ENCODE assay signal across 36 cellular contexts in genomic region chr1:224666078-224666477, GRCh38.
"Had no signal": no experiment of that assay in that cellular context is flagged by ENCODE, and none has a peak within 500 bp of the region (broad histone marks: within the 10 kb centered on the region; RNA-seq: fewer than 3 reads in every experiment).

No MANE protein-coding gene starts in this region.

- H3K4me1 Mint-ChIP-seq: activated B cell treated with CpG ODN at 0.5 μM for 24 hours; activated CD4-positive, alpha-beta T cell treated with anti-CD3 and anti-CD28 coated beads, Interleukin-2, amount 10 ng/mL, durations not matched to agents 24 days and 14 days; activated naive CD8-positive, alpha-beta T cell treated with anti-CD3 and anti-CD28 coated beads for 36 hours; activated T-helper 17 cell treated with anti-CD3 and anti-CD28 coated beads, Interleukin-2, amount 50 U/mL, for 72 hours had no signal

- H3K4me1 ChIP-seq: adrenal gland, breast epithelium had no signal

- ATAC-seq: activated CD8-positive, alpha-beta T cell treated with anti-CD3 and anti-CD28 coated beads for 36 hours; activated naive CD4-positive, alpha-beta T cell treated with anti-CD3 and anti-CD28 coated beads, Interleukin-2, amount 50 U/mL, for 72 hours; activated T-cell treated with anti-CD3 and anti-CD28 coated beads, Interleukin-2, amount 50 U/mL, for 4 hours; activated T-cell treated with anti-CD3 and anti-CD28 coated beads, Interleukin-2, amount 50 U/mL, for 72 hours; activated T-helper 17 cell treated with anti-CD3 and anti-CD28 coated beads, Interleukin-2, amount 50 U/mL, for 72 hours; body of pancreas had no signal

- H3K27ac ChIP-seq: adrenal gland, body of pancreas, brain microvascular endothelial cell, breast epithelium, VCaP had no signal

- H3K4me3 ChIP-seq: adrenal gland, body of pancreas, breast epithelium had no signal

- H3K36me3 Mint-ChIP-seq: activated CD4-positive, alpha-beta memory T cell treated with anti-CD3 and anti-CD28 coated beads for 36 hours; activated naive CD4-positive, alpha-beta T cell treated with anti-CD3 and anti-CD28 coated beads, Interleukin-2, amount 50 U/mL, for 72 hours; activated naive CD8-positive, alpha-beta T cell treated with anti-CD3 and anti-CD28 coated beads for 36 hours had no signal

- H3K27me3 Mint-ChIP-seq: activated CD8-positive, alpha-beta T cell treated with anti-CD3 and anti-CD28 coated beads for 36 hours; activated naive CD8-positive, alpha-beta T cell treated with anti-CD3 and anti-CD28 coated beads for 36 hours had no signal

- H3K27me3 ChIP-seq: adrenal gland, body of pancreas, brain microvascular endothelial cell, breast epithelium had no signal

- H3K36me3 ChIP-seq: adrenal gland, brain microvascular endothelial cell, breast epithelium had no signal

- H3K27ac Mint-ChIP-seq: activated B cell treated with CpG ODN at 0.5 μM for 24 hours; activated CD4-positive, alpha-beta memory T cell treated with anti-CD3 and anti-CD28 coated beads for 36 hours; activated CD4-positive, alpha-beta T cell treated with anti-CD3 and anti-CD28 coated beads, Interleukin-2, amount 10 ng/mL, durations not matched to agents 24 days and 14 days; activated CD8-positive, alpha-beta T cell treated with anti-CD3 and anti-CD28 coated beads for 36 hours; activated naive CD4-positive, alpha-beta T cell treated with anti-CD3 and anti-CD28 coated beads for 36 hours; activated naive CD4-positive, alpha-beta T cell treated with anti-CD3 and anti-CD28 coated beads, Interleukin-2, amount 50 U/mL, for 72 hours; activated naive CD8-positive, alpha-beta T cell treated with anti-CD3 and anti-CD28 coated beads for 36 hours; activated T-cell treated with anti-CD3 and anti-CD28 coated beads, Interleukin-2, amount 50 U/mL, for 72 hours; activated T-helper 1 cell treated with anti-CD3 and anti-CD28 coated beads, Interleukin-12 subunit alpha, Interleukin-12 subunit beta, Interleukin-2, Interleukin-4 antibody, amounts not matched to agents 30 ng/mL and 10 ng/mL and 1 ng/mL, durations not matched to agents 14 hours and 24 hours and 36 hours; activated T-helper 17 cell treated with anti-CD3 and anti-CD28 coated beads, Interleukin-2, amount 50 U/mL, for 72 hours; T-helper 1 cell treated with Interleukin-12 subunit alpha and Interleukin-12 subunit beta and Interleukin-4 antibody, amounts not matched to agents 30 μg/mL and 1 μg/mL, for 36 hours; T-helper 2 cell treated with Interferon-gamma antibody and Interleukin-4, amounts not matched to agents 5 μg/mL and 100 μg/mL, for 36 hours had no signal

- DNase-seq: activated B cell treated with CpG ODN at 0.5 μM for 24 hours; activated CD4-positive, alpha-beta memory T cell treated with anti-CD3 and anti-CD28 coated beads for 36 hours; activated CD4-positive, alpha-beta T cell treated with anti-CD3 and anti-CD28 coated beads for 4 hours; activated CD4-positive, alpha-beta T cell treated with anti-CD3 and anti-CD28 coated beads, Interleukin-2, amount 10 ng/mL, durations not matched to agents 24 days and 14 days; activated CD4-positive, alpha-beta T cell treated with anti-CD3 and anti-CD28 coated beads, Interleukin-2, amount 50 U/mL, for 1 hour; activated CD4-positive, alpha-beta T cell treated with anti-CD3 and anti-CD28 coated beads, Interleukin-2, amount 50 U/mL, for 4 hours; activated CD4-positive, CD25-positive, alpha-beta regulatory T cell treated with anti-CD3 and anti-CD28 coated beads, Interleukin-2, amount 50 U/mL, for 72 hours; activated CD8-positive, alpha-beta memory T cell treated with anti-CD3 and anti-CD28 coated beads, Interleukin-2, amount 50 U/mL, for 4 hours; activated CD8-positive, alpha-beta T cell treated with anti-CD3 and anti-CD28 coated beads for 36 hours; activated effector memory CD4-positive, alpha-beta T cell treated with anti-CD3 and anti-CD28 coated beads, Interleukin-2, amount 50 U/mL, for 16 hours; activated gamma-delta T cell treated with Interleukin-2 at 50 U/mL for 16 hours; activated naive CD4-positive, alpha-beta T cell; activated naive CD4-positive, alpha-beta T cell treated with anti-CD3 and anti-CD28 coated beads for 36 hours; activated naive CD4-positive, alpha-beta T cell treated with anti-CD3 and anti-CD28 coated beads, Interleukin-2, amount 50 U/mL, for 16 hours; activated naive CD8-positive, alpha-beta T cell treated with anti-CD3 and anti-CD28 coated beads for 36 hours; activated T-cell treated with anti-CD3 and anti-CD28 coated beads for 4 hours; activated T-cell treated with anti-CD3 and anti-CD28 coated beads, Interleukin-2, amount 50 U/mL, for 1 hour; activated T-cell treated with anti-CD3 and anti-CD28 coated beads, Interleukin-2, amount 50 U/mL, for 4 hours; activated T-cell treated with anti-CD3 and anti-CD28 coated beads, Interleukin-2, amount 50 U/mL, for 72 hours; adrenal gland; amniotic stem cell; aorta; body of pancreas; brain microvascular endothelial cell; central memory CD4-positive, alpha-beta T cell; cerebellar nuclear complex; T-helper 1 cell; T-helper 2 cell; T-helper 9 cell had no signal

- H3K4me3 Mint-ChIP-seq: activated B cell treated with CpG ODN at 0.5 μM for 24 hours; activated CD4-positive, alpha-beta memory T cell treated with anti-CD3 and anti-CD28 coated beads for 36 hours; activated CD4-positive, alpha-beta T cell treated with anti-CD3 and anti-CD28 coated beads, Interleukin-2, amount 10 ng/mL, durations not matched to agents 24 days and 14 days; activated CD8-positive, alpha-beta T cell treated with anti-CD3 and anti-CD28 coated beads for 36 hours; activated naive CD4-positive, alpha-beta T cell treated with anti-CD3 and anti-CD28 coated beads for 36 hours; activated naive CD8-positive, alpha-beta T cell treated with anti-CD3 and anti-CD28 coated beads for 36 hours; activated T-cell treated with anti-CD3 and anti-CD28 coated beads, Interleukin-2, amount 50 U/mL, for 4 hours; activated T-cell treated with anti-CD3 and anti-CD28 coated beads, Interleukin-2, amount 50 U/mL, for 72 hours; activated T-helper 1 cell treated with anti-CD3 and anti-CD28 coated beads, Interleukin-12 subunit alpha, Interleukin-12 subunit beta, Interleukin-2, Interleukin-4 antibody, amounts not matched to agents 30 ng/mL and 10 ng/mL and 1 ng/mL, durations not matched to agents 14 hours and 24 hours and 36 hours; activated T-helper 17 cell treated with anti-CD3 and anti-CD28 coated beads, Interleukin-2, amount 50 U/mL, for 72 hours; T-helper 1 cell treated with Interleukin-12 subunit alpha and Interleukin-12 subunit beta and Interleukin-4 antibody, amounts not matched to agents 30 μg/mL and 1 μg/mL, for 36 hours; T-helper 2 cell treated with Interferon-gamma antibody and Interleukin-4, amounts not matched to agents 5 μg/mL and 100 μg/mL, for 36 hours had no signal

- H3K9me3 Mint-ChIP-seq: activated B cell treated with CpG ODN at 0.5 μM for 24 hours; activated CD4-positive, alpha-beta memory T cell treated with anti-CD3 and anti-CD28 coated beads for 36 hours; activated CD4-positive, alpha-beta T cell treated with anti-CD3 and anti-CD28 coated beads, Interleukin-2, amount 10 ng/mL, durations not matched to agents 24 days and 14 days; activated CD8-positive, alpha-beta T cell treated with anti-CD3 and anti-CD28 coated beads for 36 hours; activated naive CD4-positive, alpha-beta T cell treated with anti-CD3 and anti-CD28 coated beads for 36 hours; activated naive CD4-positive, alpha-beta T cell treated with anti-CD3 and anti-CD28 coated beads, Interleukin-2, amount 50 U/mL, for 72 hours; activated naive CD8-positive, alpha-beta T cell treated with anti-CD3 and anti-CD28 coated beads for 36 hours; activated T-cell treated with anti-CD3 and anti-CD28 coated beads, Interleukin-2, amount 50 U/mL, for 4 hours; activated T-cell treated with anti-CD3 and anti-CD28 coated beads, Interleukin-2, amount 50 U/mL, for 72 hours; activated T-helper 1 cell treated with anti-CD3 and anti-CD28 coated beads, Interleukin-12 subunit alpha, Interleukin-12 subunit beta, Interleukin-2, Interleukin-4 antibody, amounts not matched to agents 30 ng/mL and 10 ng/mL and 1 ng/mL, durations not matched to agents 14 hours and 24 hours and 36 hours; activated T-helper 17 cell treated with anti-CD3 and anti-CD28 coated beads, Interleukin-2, amount 50 U/mL, for 72 hours; T-helper 1 cell treated with Interleukin-12 subunit alpha and Interleukin-12 subunit beta and Interleukin-4 antibody, amounts not matched to agents 30 μg/mL and 1 μg/mL, for 36 hours; T-helper 2 cell treated with Interferon-gamma antibody and Interleukin-4, amounts not matched to agents 5 μg/mL and 100 μg/mL, for 36 hours had no signal

- H3K9me3 ChIP-seq: adrenal gland, body of pancreas, breast epithelium had no signal
